ENCODE assay signal across 8 cellular contexts in the genomic region with DNA sequence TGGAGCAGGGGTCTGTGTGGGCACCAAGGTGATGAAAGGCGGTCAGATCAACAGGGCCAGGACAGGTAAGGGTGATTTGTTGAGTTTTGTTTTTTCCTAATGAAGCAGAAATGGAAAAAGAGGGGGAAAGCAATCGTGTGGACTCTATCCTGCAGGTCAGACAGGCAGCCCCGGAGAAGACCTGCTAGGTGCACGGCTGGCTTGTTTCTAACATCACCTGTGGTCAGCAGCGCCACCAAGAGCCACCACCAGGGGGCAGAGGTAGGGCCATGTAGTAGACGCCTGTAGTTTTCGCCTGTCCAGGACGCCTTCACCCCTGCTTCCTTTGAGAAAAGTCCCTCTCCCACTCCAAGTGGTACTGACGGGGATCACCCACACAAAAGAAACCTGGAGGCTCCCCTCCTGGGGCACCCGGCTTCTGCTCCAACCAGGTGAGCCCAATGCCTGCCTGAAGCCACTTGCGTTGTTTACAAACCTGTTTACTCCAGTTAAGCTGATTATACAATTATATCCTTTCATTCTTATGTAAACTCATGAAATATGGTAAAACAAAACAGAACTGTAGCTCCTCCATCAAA. TPM values are rescaled to one million over a fixed set of nuclear protein-coding genes. Genes with fewer than 3 reads are reported as not detected.
DNase-seq lines count a peak whose midpoint lies in the region; ATAC-seq and TF ChIP-seq lines count a peak whose summit lies in the region.

No MANE protein-coding gene starts in this region.

- peak overlapping the region; percentile 22 to 80 (median 52) for H3K4me3 Mint-ChIP-seq in naive thymus-derived CD8-positive, alpha-beta T cell
- peak overlapping the region; percentile 26 for H3K4me3 Mint-ChIP-seq in stimulated activated effector memory CD8-positive, alpha-beta T cell treated with anti-CD3 and anti-CD28 coated beads, Interleukin-12 subunit alpha, Interleukin-12 subunit beta, amount 100 ng/mL, for 72 hours

- H3K4me1 Mint-ChIP-seq in naive thymus-derived CD8-positive, alpha-beta T cell, result peaks cover 14 to 48% (median 41%) of the 10 kb centered on the region in 4 donors
- peaks cover 38% of the 10 kb centered on the region for H3K4me1 Mint-ChIP-seq in stimulated activated effector memory CD8-positive, alpha-beta T cell treated with anti-CD3 and anti-CD28 coated beads, Interleukin-12 subunit alpha, Interleukin-12 subunit beta, amount 100 ng/mL, for 72 hours

- H3K27ac ChIP-seq in OCI-LY7 (ENCODE audit: low read depth, low read length, poor library complexity, severe bottlenecking), result peak overlapping the region; percentile 20

- CTCF ChIA-PET in OCI-LY7 (lab: Charles Lee; ENCODE audit: unreplicated experiment), result interaction anchor here (0.5 to 0.6 kb wide), 4 partner anchors 12 to 292 kb away, joined by 3 to 4 read pairs (median 4); no protein-coding TSS in a partner anchor

- peak overlapping the region in 8 of 10 donors; percentile 29 to 84 (median 62) for H3K27ac Mint-ChIP-seq in naive thymus-derived CD8-positive, alpha-beta T cell
- no peak overlapping the region for H3K27ac Mint-ChIP-seq in stimulated activated effector memory CD8-positive, alpha-beta T cell treated with anti-CD3 and anti-CD28 coated beads, Interleukin-12 subunit alpha, Interleukin-12 subunit beta, amount 100 ng/mL, for 72 hours

- peaks cover 18% of the 10 kb centered on the region for H3K36me3 ChIP-seq in OCI-LY7 (ENCODE audit: insufficient read depth, low read length)

- peak overlapping the region; percentile 59 for H3K4me2 ChIP-seq in OCI-LY7 (ENCODE audit: low read length)

- POLR2A ChIA-PET in OCI-LY7 (lab: Charles Lee), result interaction anchor here (0.6 kb wide), 1 partner anchor 337 kb away, joined by 3 read pairs; no protein-coding TSS in a partner anchor
- POLR2A ChIA-PET in naive thymus-derived CD8-positive, alpha-beta T cell (lab: Charles Lee), result interaction anchor here (0.5 to 2.0 kb wide), 4 partner anchors 12 to 523 kb away, joined by 3 to 7 read pairs (median 3); partner anchors contain the start of gene SEC14L1

- DNase-seq in DMS79 treated with DMSO at 0.1 percent for 48 hours (lab: John Stamatoyannopoulos, UW) (peak; percentile 55), HUDEP-2 (lab: John Stamatoyannopoulos, UW; ENCODE audit: unreplicated experiment in 76 of 76) (peak in 73 of 76 experiments; percentile 12 to 89 (median 63)), OCI-LY7 (ENCODE audit: low spot score) (peak; percentile 84)
- peak; percentile 79 for DNase-seq in activated T-cell treated with anti-CD3 and anti-CD28 coated beads, Interleukin-2, amount 50 U/mL, for 1 hour
- DNase-seq in naive thymus-derived CD8-positive, alpha-beta T cell, result peak; percentile 43 to 85 (median 65)
- peak; percentile 89 to 95 for DNase-seq in stimulated activated effector memory CD8-positive, alpha-beta T cell treated with anti-CD3 and anti-CD28 coated beads, Interleukin-12 subunit alpha, Interleukin-12 subunit beta, amount 100 ng/mL, for 72 hours (ENCODE audit: low spot score in 2 of 2)

- H3K27me3 Mint-ChIP-seq in naive thymus-derived CD8-positive, alpha-beta T cell, result peaks cover 0 to 15% (median 4%) of the 10 kb centered on the region in 5 donors

- no TSS peak for BruUV-seq in OCI-LY7 (replicated peaks; lab: Mats Ljungman, UMichigan)

- peaks cover 29% of the 10 kb centered on the region for H3K79me2 ChIP-seq in OCI-LY7 (ENCODE audit: insufficient read depth, low read depth, low read length)

- peaks cover 67% of the 10 kb centered on the region for H3K4me1 ChIP-seq in OCI-LY7 (ENCODE audit: insufficient read depth, low read length, poor library complexity, severe bottlenecking)

- peaks cover 0 to 4% (median 0%) of the 10 kb centered on the region in 9 donors for H3K9me3 Mint-ChIP-seq in naive thymus-derived CD8-positive, alpha-beta T cell
- peaks cover 2% of the 10 kb centered on the region for H3K9me3 Mint-ChIP-seq in stimulated activated effector memory CD8-positive, alpha-beta T cell treated with anti-CD3 and anti-CD28 coated beads, Interleukin-12 subunit alpha, Interleukin-12 subunit beta, amount 100 ng/mL, for 72 hours

- peaks cover 4 to 24% (median 5%) of the 10 kb centered on the region in 3 donors for H3K36me3 Mint-ChIP-seq in naive thymus-derived CD8-positive, alpha-beta T cell
- peaks cover 33% of the 10 kb centered on the region for H3K36me3 Mint-ChIP-seq in stimulated activated effector memory CD8-positive, alpha-beta T cell treated with anti-CD3 and anti-CD28 coated beads, Interleukin-12 subunit alpha, Interleukin-12 subunit beta, amount 100 ng/mL, for 72 hours

- H3K9me2 ChIP-seq in OCI-LY7 (ENCODE audit: insufficient read depth, low read length), result no peaks in the 10 kb centered on the region

- intact Hi-C loops in OCI-LY7 (cut with micrococcal nuclease; ENCODE audit: unreplicated experiment), result loop anchor here (1.0 to 10.0 kb wide), 6 partner anchors 161 to 778 kb away; partner anchors contain the start of genes MFSD11 and SRSF2

- peak; percentile 70 for ATAC-seq in esophagus mucosa
- ATAC-seq in naive thymus-derived CD8-positive, alpha-beta T cell, result peak in 1 of 2 donors; percentile 37
- ATAC-seq in stimulated activated effector memory CD8-positive, alpha-beta T cell treated with anti-CD3 and anti-CD28 coated beads, Interleukin-12 subunit alpha, Interleukin-12 subunit beta, amount 100 ng/mL, for 72 hours, result peak; percentile 60
- ATAC-seq in GM21526 (IDR thresholded peaks at IDR 0.05; ENCODE audit: low FRiP score, unreplicated experiment), result no peak

- H2AFZ ChIP-seq in OCI-LY7 (ENCODE audit: low read length), result peak overlapping the region; percentile 80

- no peaks in the 10 kb centered on the region for H3K9me3 ChIP-seq in OCI-LY7 (ENCODE audit: low read length)

- peak overlapping the region; percentile 5 for H3K4me3 ChIP-seq in OCI-LY7 (ENCODE audit: low read depth, low read length, poor library complexity, severe bottlenecking)

- peak; percentile 100 for TF ChIP-seq CTCF in OCI-LY7 (conservative IDR thresholded peaks at IDR 0.05; ENCODE audit: low read length)

- H4K20me1 ChIP-seq in OCI-LY7 (ENCODE audit: insufficient read depth, low read length), result no peaks in the 10 kb centered on the region

RNA-seq across cellular contexts. Expression of gene SEC14L1, which starts 54.2 kb away (rescaled TPM):
- 123 and 137 TPM in 2 replicates for total RNA-seq in OCI-LY7 (2014; rRNA removed; shearing (Covaris generic))
- total RNA-seq in OCI-LY7 (2022) (227 and 321 TPM in 2 replicates), esophagus mucosa (25.9 TPM)
- 10 to 100 TPM; 26.5 to 32.9 TPM for total RNA-seq in naive thymus-derived CD8-positive, alpha-beta T cell
- 1 to 10 TPM; 7.7 to 9.5 (median 8.9) TPM for polyA plus RNA-seq in naive thymus-derived CD8-positive, alpha-beta T cell
